7 cellular contexts compared by ENCODE assay signal in the genomic region with DNA sequence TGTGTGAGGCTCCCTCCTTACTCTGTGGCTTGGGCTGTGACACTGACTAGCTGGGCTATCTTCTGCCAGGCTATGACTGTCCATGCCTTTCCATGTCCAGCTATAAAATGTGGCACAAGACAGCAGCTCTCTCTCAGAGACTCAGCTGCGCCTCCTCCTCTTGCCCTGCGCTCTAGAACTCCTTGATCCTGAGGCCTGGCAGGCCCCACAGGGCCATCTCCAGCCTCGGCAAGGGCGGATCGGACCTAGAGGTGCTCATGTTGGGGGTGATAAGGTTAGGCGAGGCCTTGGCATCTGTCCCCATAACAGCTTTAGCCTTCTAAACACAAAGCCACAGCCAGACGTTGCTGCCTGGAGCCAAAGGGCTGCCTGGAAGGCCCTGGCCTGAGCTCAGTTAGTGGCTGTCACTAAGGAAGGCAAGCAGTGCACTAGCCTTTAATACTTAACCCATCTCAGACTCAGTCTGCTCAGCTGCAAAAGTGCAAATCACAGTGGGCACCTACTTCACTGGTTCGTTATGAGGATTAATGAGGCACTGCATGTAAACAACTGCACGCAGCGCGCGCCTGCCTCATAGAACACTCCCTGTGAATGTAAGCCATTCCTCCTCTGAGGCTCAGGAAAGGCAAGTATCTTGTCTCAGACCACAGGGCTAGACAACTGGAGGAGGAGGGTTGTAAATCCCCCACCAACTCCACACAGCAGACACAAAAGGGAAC. TPM values are rescaled to one million over a fixed set of nuclear protein-coding genes. Genes with fewer than 3 reads are reported as not detected.
A peak's percentile ranks its signal among the peaks of the same experiment; 100 is the strongest.
DNase-seq lines count a peak whose midpoint lies in the region; ATAC-seq and TF ChIP-seq lines count a peak whose summit lies in the region.
"Had no signal": no experiment of that assay in that cellular context is flagged by ENCODE, and none has a peak within 500 bp of the region (broad histone marks: within the 10 kb centered on the region; RNA-seq: fewer than 3 reads in every experiment).

No MANE protein-coding gene starts in this region.

- no peaks in the 10 kb centered on the region for H3K27me3 ChIP-seq in lung (ENCODE audit: control insufficient read depth, insufficient read depth)

- DNase-seq in activated T-cell treated with anti-CD3 and anti-CD28 coated beads, Interleukin-2, amount 50 U/mL, for 4 hours = no peak
- DNase-seq in lung (ENCODE audit: low spot score) = no peak

- H3K4me3 Mint-ChIP-seq in activated T-cell treated with anti-CD3 and anti-CD28 coated beads, Interleukin-2, amount 50 U/mL, for 4 hours = peak overlapping the region; percentile 97

- H3K4me1 ChIP-seq in lung (ENCODE audit: control insufficient read depth in 2 of 2, insufficient read depth in 2 of 2, low read length in 2 of 2) = peaks cover 8 to 19% of the 10 kb centered on the region in 2 donors

- no peaks in the 10 kb centered on the region for H3K9me3 Mint-ChIP-seq in activated T-cell treated with anti-CD3 and anti-CD28 coated beads, Interleukin-2, amount 50 U/mL, for 4 hours

- no peak for TF ChIP-seq CTCF in lung (IDR thresholded peaks at IDR 0.05; ENCODE audit: control extremely low read depth, extremely low read depth)

- no peaks in the 10 kb centered on the region for H3K9me3 ChIP-seq in lung (ENCODE audit: control insufficient read depth in 2 of 2, insufficient read depth in 1 of 2, low read length in 1 of 2)

- no peaks in the 10 kb centered on the region for H3K27me3 Mint-ChIP-seq in activated T-cell treated with anti-CD3 and anti-CD28 coated beads, Interleukin-2, amount 50 U/mL, for 4 hours (ENCODE audit: low read depth)

- peaks cover 51% of the 10 kb centered on the region for H3K4me1 Mint-ChIP-seq in activated T-cell treated with anti-CD3 and anti-CD28 coated beads, Interleukin-2, amount 50 U/mL, for 4 hours (ENCODE audit: low read depth)

- H3K36me3 Mint-ChIP-seq in activated T-cell treated with anti-CD3 and anti-CD28 coated beads, Interleukin-2, amount 50 U/mL, for 4 hours (ENCODE audit: insufficient read depth) = peaks cover 21% of the 10 kb centered on the region

- peaks cover 0 to 24% of the 10 kb centered on the region in 2 donors for H3K36me3 ChIP-seq in lung (ENCODE audit: control insufficient read depth in 2 of 2, insufficient read depth in 2 of 2, low read length in 2 of 2)

- no peak for ATAC-seq in activated T-cell treated with anti-CD3 and anti-CD28 coated beads, Interleukin-2, amount 50 U/mL, for 4 hours
- ATAC-seq in lung (ENCODE audit: insufficient read depth, low FRiP score) (no peak), HG02588 (IDR thresholded peaks at IDR 0.05; ENCODE audit: unreplicated experiment) (no peak), GM21423 (IDR thresholded peaks at IDR 0.05; ENCODE audit: unreplicated experiment) (no peak), GM18870 (IDR thresholded peaks at IDR 0.05; ENCODE audit: unreplicated experiment) (no peak)

- H3K4me3 ChIP-seq in lung = peak overlapping the region; percentile 88

- WGBS in lung, 2 donors = 35 to 62% methylated on average over 12 of the region's 12 CpGs

- peak overlapping the region; percentile 96 to 97 for H3K27ac ChIP-seq in lung (ENCODE audit: low read depth in 1 of 2, low read length in 1 of 2)

- peak; percentile 12 for TF ChIP-seq POLR2A in GM19193 (IDR thresholded peaks at IDR 0.05; ENCODE audit: extremely low read depth, insufficient read depth, insufficient read length)

RNA-seq across cellular contexts. Expression of a gene that starts 1.2 kb away (rescaled TPM):
- 100 to 1,000 TPM in 1 of 3 donors, 10 to 100 TPM in 2; 85.9 to 105 (median 92.2) TPM for total RNA-seq in activated T-cell treated with anti-CD3 and anti-CD28 coated beads, Interleukin-2, amount 50 U/mL, for 4 hours
- 100 to 1,000 TPM in 1 of 2 donors, 10 to 100 TPM in 1; 94.6 to 130 TPM for total RNA-seq in lung
- polyA plus RNA-seq in lung = 100 to 1,000 TPM in 1 of 2 donors, 10 to 100 TPM in 1; 87.8 to 120 TPM

RNA-seq across cellular contexts. Expression of a gene that starts 2.0 kb away (rescaled TPM):
- 100 to 1,000 TPM; 182 to 212 (median 210) TPM for total RNA-seq in activated T-cell treated with anti-CD3 and anti-CD28 coated beads, Interleukin-2, amount 50 U/mL, for 4 hours
- 100 to 1,000 TPM in 1 of 2 donors, 10 to 100 TPM in 1; 76.3 to 193 TPM for total RNA-seq in lung
- polyA plus RNA-seq in lung = 100 to 1,000 TPM; 109 to 113 TPM

RNA-seq across cellular contexts. Expression of a gene that starts 39.1 kb away (rescaled TPM):
- under 1 TPM; 0.54 to 0.92 (median 0.56) TPM for total RNA-seq in activated T-cell treated with anti-CD3 and anti-CD28 coated beads, Interleukin-2, amount 50 U/mL, for 4 hours
- 10 to 100 TPM in 1 of 2 donors, 1 to 10 TPM in 1; 8.9 to 17.9 TPM for total RNA-seq in lung
- polyA plus RNA-seq in lung = 10 to 100 TPM in 1 of 2 donors, 1 to 10 TPM in 1; 4.4 to 13.3 TPM

RNA-seq across cellular contexts. Expression of a gene that starts 49.2 kb away (rescaled TPM):
- 10 to 100 TPM; 23.6 to 48.6 (median 27.2) TPM for total RNA-seq in activated T-cell treated with anti-CD3 and anti-CD28 coated beads, Interleukin-2, amount 50 U/mL, for 4 hours
- total RNA-seq in lung = 10 to 100 TPM; 31.8 to 69.7 TPM
- 100 to 1,000 TPM in 1 of 2 donors, 10 to 100 TPM in 1; 36.1 to 162 TPM for polyA plus RNA-seq in lung

RNA-seq across cellular contexts. Expression of a gene that starts 58.6 kb away (rescaled TPM):
- total RNA-seq in activated T-cell treated with anti-CD3 and anti-CD28 coated beads, Interleukin-2, amount 50 U/mL, for 4 hours = under 1 TPM; 0.16 to 0.23 (median 0.16) TPM
- total RNA-seq in lung = 1 to 10 TPM; 2.1 to 4.0 TPM
- 1 to 10 TPM in 1 of 2 donors, under 1 TPM in 1; 0.87 to 4.5 TPM for polyA plus RNA-seq in lung
- total RNA-seq: activated CD8-positive, alpha-beta memory T cell treated with anti-CD3 and anti-CD28 coated beads for 36 hours had no signal

Comparison
In these comparisons a context has a peak if more than half of its experiments do, and no peak if none do; other contexts are left out.
1. RNA of a gene that starts 39.1 kb away (total RNA-seq): 8.9 to 17.9 TPM in lung; 0.54 to 0.92 TPM in activated T-cell treated with anti-CD3 and anti-CD28 coated beads, Interleukin-2, amount 50 U/mL, for 4 hours; every median in the first group is over 4 times any median in the second.